In genomic region chr13:110610955-110611595, GRCh38 we compare ENCODE assay signal across 9 cellular contexts. TPM values are rescaled to one million over a fixed set of nuclear protein-coding genes. Genes with fewer than 3 reads are reported as not detected.
DNase-seq lines count a peak whose midpoint lies in the region; ATAC-seq, FAIRE-seq and TF ChIP-seq lines count a peak whose summit lies in the region.
"Had no signal": no experiment of that assay in that cellular context is flagged by ENCODE, and none has a peak within 500 bp of the region (broad histone marks: within the 10 kb centered on the region; RNA-seq: fewer than 3 reads in every experiment).

No MANE protein-coding gene starts in this region.

- intact Hi-C loops in CD14-positive monocyte (cut with micrococcal nuclease) = no loop called here

- peak; percentile 73 for DNase-seq in GM10266 (ENCODE audit: extremely low spot score)
- no peak for DNase-seq in epithelial cell of prostate (ENCODE audit: low read depth, low spot score)
- DNase-seq in CD14-positive monocyte (ENCODE audit: low spot score) = no peak
- DNase-seq in frontal cortex (ENCODE audit: low spot score in 2 of 2) = no peak
- DNase-seq in EL = no peak
- DNase-seq in glutamatergic neuron = no peak
- DNase-seq: activated effector memory CD4-positive, alpha-beta T cell treated with Interleukin-2 at 50 U/mL for 16 hours had no signal

- H3K27ac ChIP-seq in epithelial cell of prostate = peak overlapping the region; percentile 9

- H3K9me3 Mint-ChIP-seq in IgD-negative memory B cell = no peaks in the 10 kb centered on the region
- peaks cover 7 to 20% (median 13%) of the 10 kb centered on the region in 7 donors for H3K9me3 Mint-ChIP-seq in CD14-positive monocyte
- H3K9me3 Mint-ChIP-seq in glutamatergic neuron (ENCODE audit: unreplicated experiment) = peaks cover 9% of the 10 kb centered on the region

- H3K27me3 Mint-ChIP-seq in IgD-negative memory B cell (no peaks in the 10 kb centered on the region), CD14-positive monocyte (ENCODE audit: low read depth in 3 of 3) (peaks cover 3 to 26% (median 4%) of the 10 kb centered on the region in 3 donors), glutamatergic neuron (ENCODE audit: unreplicated experiment) (peaks cover 10% of the 10 kb centered on the region)

- peaks cover 2% of the 10 kb centered on the region for H3K36me3 Mint-ChIP-seq in IgD-negative memory B cell
- H3K36me3 Mint-ChIP-seq in CD14-positive monocyte = peaks cover 0 to 2% of the 10 kb centered on the region in 2 donors
- peaks cover 6% of the 10 kb centered on the region for H3K36me3 Mint-ChIP-seq in glutamatergic neuron (ENCODE audit: unreplicated experiment)

- H3K4me1 Mint-ChIP-seq in IgD-negative memory B cell = peaks cover 9 to 18% (median 18%) of the 10 kb centered on the region in 3 donors
- peaks cover 4% of the 10 kb centered on the region for H3K4me1 Mint-ChIP-seq in CD14-positive monocyte
- H3K4me1 Mint-ChIP-seq in glutamatergic neuron (ENCODE audit: low read depth, unreplicated experiment) = peaks cover 3% of the 10 kb centered on the region

- H3K27ac Mint-ChIP-seq in IgD-negative memory B cell (peak overlapping the region in 2 of 3 donors; percentile 33 to 48), CD14-positive monocyte (no peak overlapping the region), glutamatergic neuron (ENCODE audit: unreplicated experiment) (no peak overlapping the region)

- TF ChIP-seq CTCF in GM10266 (IDR thresholded peaks at IDR 0.05; ENCODE audit: control insufficient read depth, insufficient read depth, low read depth, missing control alignments) (no peak), CD14-positive monocyte (IDR thresholded peaks at IDR 0.05) (no peak), glutamatergic neuron (IDR thresholded peaks at IDR 0.05; ENCODE audit: partially characterized antibody, unreplicated experiment) (no peak)

- FAIRE-seq in frontal cortex (lab: Jason Lieb, UNC) = no peak

- H3K4me3 Mint-ChIP-seq in IgD-negative memory B cell (peak overlapping the region; percentile 58 to 91 (median 70)), CD14-positive monocyte (no peak overlapping the region), glutamatergic neuron (ENCODE audit: unreplicated experiment) (no peak overlapping the region)

- ATAC-seq in GM21515 (IDR thresholded peaks at IDR 0.05; ENCODE audit: unreplicated experiment) = peak; percentile 50

RNA-seq across cellular contexts. Expression of gene NAXD, which starts 4.3 kb away (rescaled TPM):
- polyA plus RNA-seq in IgD-negative memory B cell (20.5 TPM), CD14-positive monocyte (1 to 10 TPM; 7.4 to 8.5 TPM)
- total RNA-seq in frontal cortex (25.3 TPM), glutamatergic neuron (ENCODE audit: unreplicated experiment) (41.2 TPM)

RNA-seq across cellular contexts. Expression of gene RAB20, which starts 49.6 kb away (rescaled TPM):
- 1.7 TPM for polyA plus RNA-seq in IgD-negative memory B cell
- polyA plus RNA-seq in CD14-positive monocyte = 10 to 100 TPM; 37.8 to 43.1 TPM
- 2.0 TPM for total RNA-seq in frontal cortex
- 1.7 TPM for total RNA-seq in glutamatergic neuron (ENCODE audit: unreplicated experiment)

Comparison
In these comparisons a context has a peak if more than half of its experiments do, and no peak if none do; other contexts are left out.
1. H3K27ac Mint-ChIP-seq: peak in IgD-negative memory B cell (2 of 3); none in CD14-positive monocyte (0 of 7) and glutamatergic neuron (single experiment).
2. H3K4me3 Mint-ChIP-seq: peak in IgD-negative memory B cell (4 of 4); none in CD14-positive monocyte (0 of 2) and glutamatergic neuron (single experiment).